ENCODE assay signal across 8 cellular contexts in the genomic region with DNA sequence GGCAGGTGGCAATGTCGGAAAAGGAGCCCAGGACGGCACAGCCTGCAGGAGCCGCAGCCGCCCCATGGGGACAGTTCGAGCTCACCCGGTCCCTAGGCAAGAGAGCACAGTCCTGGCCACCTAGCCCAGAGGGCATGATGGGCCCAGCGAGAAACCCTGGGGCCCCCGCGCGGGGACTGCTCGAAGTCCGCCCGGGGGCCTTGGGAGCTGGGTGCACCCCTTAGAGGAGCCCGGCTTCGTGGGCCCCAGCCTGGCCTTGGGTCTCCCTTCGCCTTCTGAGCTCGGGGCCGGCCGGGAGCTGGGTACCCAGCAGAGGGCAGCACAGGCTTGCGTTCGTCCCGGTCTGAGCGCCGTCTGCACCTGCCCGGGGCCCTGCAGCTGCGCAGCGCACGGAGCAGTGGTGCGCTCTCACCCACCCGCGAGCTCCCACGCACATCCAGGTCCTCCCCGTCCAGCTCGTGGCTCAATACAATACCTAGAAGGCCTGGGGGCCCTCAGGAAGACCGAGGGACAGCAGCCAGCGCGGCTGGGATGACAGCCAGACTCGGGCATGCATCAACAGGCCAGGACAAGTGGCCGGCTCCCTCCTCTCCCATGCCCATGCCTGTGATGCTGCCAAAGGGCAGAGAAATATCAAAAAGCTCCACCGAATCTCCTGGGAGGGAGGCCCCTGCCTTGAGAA.
A peak's percentile ranks its signal among the peaks of the same experiment; 100 is the strongest.
DNase-seq lines count a peak whose midpoint lies in the region; ATAC-seq, FAIRE-seq and TF ChIP-seq lines count a peak whose summit lies in the region.

No MANE protein-coding gene starts in this region.

- H3K27ac ChIP-seq in HUES64 (ENCODE audit: low read depth, low read length), result no peak overlapping the region
- no peak overlapping the region for H3K27ac ChIP-seq in PC-3 (ENCODE audit: low read length)
- H3K27ac ChIP-seq in subcutaneous abdominal adipose tissue (ENCODE audit: low read depth, low read length), result peak overlapping the region; percentile 65

- peak overlapping the region; percentile 88 for H3K4me2 ChIP-seq in PC-3 (ENCODE audit: low read length)

- no TSS peak for BruUV-seq in PC-3 (replicated peaks; lab: Mats Ljungman, UMichigan)

- no peak for FAIRE-seq in D721Med (lab: Jason Lieb, UNC)

- no peaks in the 10 kb centered on the region for H4K20me1 ChIP-seq in PC-3 (ENCODE audit: low read length)

- H3K27me3 ChIP-seq in HUES64 (ENCODE audit: insufficient read depth, low read length) (peaks cover 15% of the 10 kb centered on the region; the same call in 1 of the 2 replicates), PC-3 (ENCODE audit: low read length) (no peaks in the 10 kb centered on the region), subcutaneous abdominal adipose tissue (ENCODE audit: control insufficient read depth in 5 of 5, insufficient read depth in 4 of 5, low read length in 5 of 5) (no peaks in the 10 kb centered on the region)

- CTCF ChIA-PET in PC-3 (lab: Charles Lee), result interaction anchor here (0.5 to 2.8 kb wide), 13 partner anchors 21 to 634 kb away, joined by 3 to 39 read pairs (median 5); no protein-coding TSS in a partner anchor

- peak overlapping the region; percentile 71 for H3K4me3 Mint-ChIP-seq in neural crest cell

- H3K27ac Mint-ChIP-seq in neural crest cell (ENCODE audit: unreplicated experiment), result no peak overlapping the region

- H3K9me2 ChIP-seq in PC-3 (replicated peaks; ENCODE audit: low read length), result no peaks in the 10 kb centered on the region

- 14% methylated on average over 40 of the region's 40 CpGs for WGBS in HUES64

- H3K9me3 ChIP-seq in HUES64 (ENCODE audit: insufficient read depth, low read depth, low read length) (no peaks in the 10 kb centered on the region), PC-3 (ENCODE audit: low read length) (no peaks in the 10 kb centered on the region), subcutaneous abdominal adipose tissue (ENCODE audit: control insufficient read depth in 5 of 5, low read length in 5 of 5) (no peaks in the 10 kb centered on the region)

- intact Hi-C loops in PC-3 (cut with micrococcal nuclease), result loop anchor here (1.0 to 10.0 kb wide), 3 partner anchors 302 to 634 kb away; no protein-coding TSS in a partner anchor

- peaks cover 35% of the 10 kb centered on the region for H3K27me3 Mint-ChIP-seq in neural crest cell (ENCODE audit: low read depth)

- peak; percentile 100 for DNase-seq in D721Med (ENCODE audit: insufficient read length, low spot score)
- DNase-seq in PC-3, result peak; percentile 74
- peak; percentile 41 to 45 for DNase-seq in activated T-helper 1 cell treated with anti-CD3 and anti-CD28 coated beads, Interleukin-2, amount 50 U/mL, for 16 hours (ENCODE audit: low read depth in 1 of 2, low spot score in 1 of 2)
- peak; percentile 61 for DNase-seq in fibroblast of pulmonary artery (ENCODE audit: low read depth)
- peak; percentile 82 for DNase-seq in neural crest cell (ENCODE audit: low read depth, low spot score)

- POLR2A ChIA-PET in PC-3 (lab: Charles Lee; ENCODE audit: unreplicated experiment), result no interaction called here

- H3K36me3 Mint-ChIP-seq in neural crest cell (ENCODE audit: low read depth), result no peaks in the 10 kb centered on the region

- H3K9ac ChIP-seq in HUES64 (ENCODE audit: low read depth, low read length) (peak overlapping the region; percentile 47; the same call in 1 of the 2 replicates), PC-3 (ENCODE audit: low read length) (no peak overlapping the region), subcutaneous abdominal adipose tissue (ENCODE audit: low read length in 5 of 5) (peak overlapping the region in 2 of 5 donors; percentile 4 to 31)

- peaks cover 14% of the 10 kb centered on the region for H3K4me1 Mint-ChIP-seq in neural crest cell

- peak; percentile 82 for TF ChIP-seq CTCF in D721Med (IDR thresholded peaks at IDR 0.05; ENCODE audit: insufficient read depth, missing control alignments)
- TF ChIP-seq CTCF in PC-3 (conservative IDR thresholded peaks at IDR 0.05; ENCODE audit: low read depth, low read length), result peak; percentile 87
- peak; percentile 71 for TF ChIP-seq CTCF in fibroblast of pulmonary artery (IDR thresholded peaks at IDR 0.05; ENCODE audit: low read length, missing control alignments)
- TF ChIP-seq CTCF in neural crest cell (conservative IDR thresholded peaks at IDR 0.05), result peak; percentile 93

- peak overlapping the region; percentile 86 for H2AFZ ChIP-seq in PC-3 (ENCODE audit: low read length)

- H3K79me2 ChIP-seq in PC-3 (ENCODE audit: low read length), result no peaks in the 10 kb centered on the region

- H3K9me3 Mint-ChIP-seq in neural crest cell, result no peaks in the 10 kb centered on the region

- peak; percentile 80 for ATAC-seq in GM21528 (IDR thresholded peaks at IDR 0.05; ENCODE audit: low FRiP score, unreplicated experiment)
- peak; percentile 98 for ATAC-seq in PC-3

- no peaks in the 10 kb centered on the region for H3F3A ChIP-seq in PC-3 (ENCODE audit: low read length, unreplicated experiment)

- no peaks in the 10 kb centered on the region for H3K36me3 ChIP-seq in HUES64 (ENCODE audit: insufficient read depth, low read length)
- no peaks in the 10 kb centered on the region for H3K36me3 ChIP-seq in PC-3 (ENCODE audit: low read depth, low read length)
- no peaks in the 10 kb centered on the region for H3K36me3 ChIP-seq in subcutaneous abdominal adipose tissue (ENCODE audit: control insufficient read depth in 5 of 5, insufficient read depth in 5 of 5, low read length in 5 of 5)

- H3K4me1 ChIP-seq in HUES64 (ENCODE audit: insufficient read depth, low read length) (peaks cover 4% of the 10 kb centered on the region; the same call in 1 of the 2 replicates), PC-3 (ENCODE audit: insufficient read depth, low read length) (0 out of 2 replicates have a peak, but pooled peaks cover 3% of the 10 kb centered on the region), subcutaneous abdominal adipose tissue (ENCODE audit: control insufficient read depth in 5 of 5, insufficient read depth in 5 of 5, low read length in 5 of 5) (peaks cover 0 to 29% (median 17%) of the 10 kb centered on the region in 5 donors)

- H3K4me3 ChIP-seq in HUES64 (ENCODE audit: low read length) (peak overlapping the region; percentile 52), PC-3 (ENCODE audit: low read length) (peak overlapping the region; percentile 67), fibroblast of pulmonary artery (replicated peaks; ENCODE audit: low read depth, low read length) (no peak overlapping the region), subcutaneous abdominal adipose tissue (ENCODE audit: low read depth in 1 of 5, low read length in 5 of 5) (peak overlapping the region in 4 of 5 donors; percentile 38 to 62 (median 41))

Comparison
In these comparisons a context has a peak if more than half of its experiments do, and no peak if none do; other contexts are left out.
1. DNase-seq: peak in every context shown above with its lines; median percentile 100 in D721Med; 82 in neural crest cell; 74 in PC-3; 61 in fibroblast of pulmonary artery; 43 in activated T-helper 1 cell treated with anti-CD3 and anti-CD28 coated beads, Interleukin-2, amount 50 U/mL, for 16 hours.